Comparison of ENCODE assay signal across 29 cellular contexts in the genomic region with DNA sequence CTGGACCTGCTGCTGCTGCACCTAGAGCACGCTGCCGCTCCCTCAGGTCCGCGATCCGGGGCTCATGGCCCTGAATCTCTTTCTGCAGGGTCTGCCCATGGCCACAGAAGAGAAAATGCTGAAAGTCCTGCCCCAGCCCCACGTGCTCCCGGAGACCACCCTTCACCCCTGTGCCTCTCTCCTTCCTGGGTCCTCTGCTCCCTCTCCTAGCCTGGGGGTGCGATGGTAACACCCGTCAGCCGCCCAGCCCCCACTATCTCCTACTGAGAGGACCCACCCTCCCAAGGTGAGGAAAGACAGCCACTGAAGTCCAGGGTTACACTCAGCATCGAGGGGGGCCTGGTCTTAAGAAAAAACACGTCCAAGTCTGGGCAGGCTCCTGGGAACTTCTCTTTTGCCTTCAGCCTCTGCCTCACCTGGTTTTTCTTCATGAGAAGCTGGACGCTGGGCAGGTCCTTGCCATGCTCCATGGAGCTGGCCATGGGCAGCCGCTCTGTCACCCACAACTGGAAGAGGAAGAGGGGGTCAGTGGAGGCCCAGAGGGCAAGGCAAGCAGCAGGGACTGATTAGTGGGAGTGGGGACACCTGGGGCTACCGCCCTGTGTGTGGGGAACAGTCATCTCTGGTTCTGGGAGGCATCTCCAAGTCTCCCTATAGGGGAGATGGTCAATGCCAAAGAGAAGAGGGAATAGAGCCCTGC.
"Had no signal": no experiment of that assay in that cellular context is flagged by ENCODE, and none has a peak within 500 bp of the region (broad histone marks: within the 10 kb centered on the region; RNA-seq: fewer than 3 reads in every experiment).

No MANE protein-coding gene starts in this region.

- H3K27ac ChIP-seq: esophagus muscularis mucosa, foreskin keratinocyte, testis, uterus had no signal

- H3K4me3 ChIP-seq: esophagus muscularis mucosa, testis, uterus had no signal

- ATAC-seq: activated naive CD8-positive, alpha-beta T cell treated with anti-CD3 and anti-CD28 coated beads, Interleukin-2, amount 50 U/mL, for 24 hours; foreskin keratinocyte; left cardiac atrium; left ventricle myocardium superior; right cardiac atrium; WTC11 had no signal

- H3K9me3 ChIP-seq: esophagus muscularis mucosa, testis, uterus had no signal

- H3K36me3 Mint-ChIP-seq: activated naive CD4-positive, alpha-beta T cell treated with anti-CD3 and anti-CD28 coated beads, Interleukin-2, amount 50 U/mL, for 24 hours; naive B cell had no signal

- H3K4me1 Mint-ChIP-seq: activated CD4-positive, alpha-beta memory T cell treated with anti-CD3 and anti-CD28 coated beads, Interleukin-2, amount 10 ng/mL, durations not matched to agents 7 days and 5 days; activated CD4-positive, alpha-beta T cell treated with anti-CD3 and anti-CD28 coated beads, Interleukin-2, amount 10 ng/mL, durations not matched to agents 7 days and 5 days; activated naive CD4-positive, alpha-beta T cell treated with anti-CD3 and anti-CD28 coated beads, Interleukin-2, amount 50 U/mL, for 24 hours; activated naive CD8-positive, alpha-beta T cell treated with anti-CD3 and anti-CD28 coated beads, Interleukin-2, amount 50 U/mL, for 24 hours; activated T-helper 17 cell treated with anti-CD3 and anti-CD28 coated beads, Interleukin-2, amount 50 U/mL, for 72 hours; central memory CD8-positive, alpha-beta T cell; mesothelial cell of epicardium; nephron progenitor cell; WTC11 had no signal

- H3K27ac Mint-ChIP-seq: activated CD4-positive, alpha-beta memory T cell treated with anti-CD3 and anti-CD28 coated beads, Interleukin-2, amount 10 ng/mL, durations not matched to agents 7 days and 5 days; activated CD4-positive, alpha-beta T cell treated with anti-CD3 and anti-CD28 coated beads, Interleukin-2, amount 10 ng/mL, durations not matched to agents 7 days and 5 days; activated naive CD4-positive, alpha-beta T cell treated with anti-CD3 and anti-CD28 coated beads, Interleukin-2, amount 50 U/mL, for 24 hours; activated naive CD8-positive, alpha-beta T cell treated with anti-CD3 and anti-CD28 coated beads, Interleukin-2, amount 50 U/mL, for 24 hours; activated T-cell treated with anti-CD3 and anti-CD28 coated beads, Interleukin-2, amount 50 U/mL, for 24 hours; activated T-helper 17 cell treated with anti-CD3 and anti-CD28 coated beads, Interleukin-2, amount 50 U/mL, for 72 hours; mesothelial cell of epicardium; nephron progenitor cell had no signal

- DNase-seq: activated CD4-positive, alpha-beta memory T cell treated with anti-CD3 and anti-CD28 coated beads, Interleukin-2, amount 10 ng/mL, durations not matched to agents 7 days and 5 days; activated CD4-positive, alpha-beta T cell treated with anti-CD3 and anti-CD28 coated beads for 1 hour; activated CD4-positive, alpha-beta T cell treated with anti-CD3 and anti-CD28 coated beads, Interleukin-2, amount 10 ng/mL, durations not matched to agents 7 days and 5 days; activated CD8-positive, alpha-beta memory T cell treated with anti-CD3 and anti-CD28 coated beads, Interleukin-2, amount 50 U/mL, for 48 hours; activated gamma-delta T cell treated with Interleukin-2 at 50 U/mL for 16 hours; activated naive CD8-positive, alpha-beta T cell treated with anti-CD3 and anti-CD28 coated beads, Interleukin-2, amount 50 U/mL, for 24 hours; activated T-cell treated with anti-CD3 and anti-CD28 coated beads, Interleukin-2, amount 50 U/mL, for 24 hours; anterior cingulate cortex; dermis blood vessel endothelial cell; effector CD4-positive, alpha-beta T cell; foreskin keratinocyte; islet precursor cell; left cardiac atrium; naive B cell; nephron progenitor cell; occipital lobe; right cardiac atrium; stimulated activated naive CD4-positive, alpha-beta T cell treated with Interleukin-2 at 50 U/mL for 16 hours; T-helper 2 cell; testis; trophoblast cell; uterus had no signal

- H3K4me1 ChIP-seq: foreskin keratinocyte, testis, uterus had no signal

- H3K27me3 Mint-ChIP-seq: activated CD4-positive, alpha-beta memory T cell treated with anti-CD3 and anti-CD28 coated beads, Interleukin-2, amount 10 ng/mL, durations not matched to agents 7 days and 5 days; activated CD4-positive, alpha-beta T cell treated with anti-CD3 and anti-CD28 coated beads, Interleukin-2, amount 10 ng/mL, durations not matched to agents 7 days and 5 days; activated naive CD4-positive, alpha-beta T cell treated with anti-CD3 and anti-CD28 coated beads, Interleukin-2, amount 50 U/mL, for 24 hours; activated naive CD8-positive, alpha-beta T cell treated with anti-CD3 and anti-CD28 coated beads, Interleukin-2, amount 50 U/mL, for 24 hours; activated T-cell treated with anti-CD3 and anti-CD28 coated beads, Interleukin-2, amount 50 U/mL, for 24 hours; activated T-helper 17 cell treated with anti-CD3 and anti-CD28 coated beads, Interleukin-2, amount 50 U/mL, for 72 hours; naive B cell had no signal

- H3K36me3 ChIP-seq: esophagus muscularis mucosa, uterus had no signal

- H3K9me3 Mint-ChIP-seq: activated CD4-positive, alpha-beta memory T cell treated with anti-CD3 and anti-CD28 coated beads, Interleukin-2, amount 10 ng/mL, durations not matched to agents 7 days and 5 days; activated CD4-positive, alpha-beta T cell treated with anti-CD3 and anti-CD28 coated beads, Interleukin-2, amount 10 ng/mL, durations not matched to agents 7 days and 5 days; activated naive CD4-positive, alpha-beta T cell treated with anti-CD3 and anti-CD28 coated beads, Interleukin-2, amount 50 U/mL, for 24 hours; activated naive CD8-positive, alpha-beta T cell treated with anti-CD3 and anti-CD28 coated beads, Interleukin-2, amount 50 U/mL, for 24 hours; activated T-cell treated with anti-CD3 and anti-CD28 coated beads, Interleukin-2, amount 50 U/mL, for 24 hours; activated T-helper 17 cell treated with anti-CD3 and anti-CD28 coated beads, Interleukin-2, amount 50 U/mL, for 72 hours; central memory CD8-positive, alpha-beta T cell; mesothelial cell of epicardium; naive B cell; nephron progenitor cell; WTC11 had no signal

- H3K4me3 Mint-ChIP-seq: activated CD4-positive, alpha-beta memory T cell treated with anti-CD3 and anti-CD28 coated beads, Interleukin-2, amount 10 ng/mL, durations not matched to agents 7 days and 5 days; activated CD4-positive, alpha-beta T cell treated with anti-CD3 and anti-CD28 coated beads, Interleukin-2, amount 10 ng/mL, durations not matched to agents 7 days and 5 days; activated naive CD4-positive, alpha-beta T cell treated with anti-CD3 and anti-CD28 coated beads, Interleukin-2, amount 50 U/mL, for 24 hours; activated naive CD8-positive, alpha-beta T cell treated with anti-CD3 and anti-CD28 coated beads, Interleukin-2, amount 50 U/mL, for 24 hours; activated T-cell treated with anti-CD3 and anti-CD28 coated beads, Interleukin-2, amount 50 U/mL, for 24 hours; activated T-helper 17 cell treated with anti-CD3 and anti-CD28 coated beads, Interleukin-2, amount 50 U/mL, for 72 hours; central memory CD8-positive, alpha-beta T cell; mesothelial cell of epicardium; naive B cell; nephron progenitor cell; WTC11 had no signal

- H3K27me3 ChIP-seq: esophagus muscularis mucosa, foreskin keratinocyte, testis, uterus had no signal
